In genomic region chr7:18829101-18829486, GRCh38 we compare ENCODE assay signal across 17 cellular contexts.
DNase-seq lines count a peak whose midpoint lies in the region; TF ChIP-seq lines count a peak whose summit lies in the region.
"Had no signal": no experiment of that assay in that cellular context is flagged by ENCODE, and none has a peak within 500 bp of the region (broad histone marks: within the 10 kb centered on the region; RNA-seq: fewer than 3 reads in every experiment).

No MANE protein-coding gene starts in this region.

- H3K9me3 Mint-ChIP-seq in HFFc6 (no peaks in the 10 kb centered on the region), nephron progenitor cell (no peaks in the 10 kb centered on the region)
- H3K9me3 Mint-ChIP-seq: CD4-positive, alpha-beta memory T cell had no signal

- H3K36me3 Mint-ChIP-seq in HFFc6 (ENCODE audit: low read depth): no peaks in the 10 kb centered on the region
- H3K36me3 Mint-ChIP-seq in nephron progenitor cell (ENCODE audit: low read depth): no peaks in the 10 kb centered on the region
- H3K36me3 Mint-ChIP-seq: CD4-positive, alpha-beta memory T cell had no signal

- intact Hi-C loops in vagina (cut with DNase I): no loop called here

- no peaks in the 10 kb centered on the region for H3K27me3 Mint-ChIP-seq in HFFc6 (ENCODE audit: insufficient read depth)
- no peaks in the 10 kb centered on the region for H3K27me3 Mint-ChIP-seq in nephron progenitor cell (ENCODE audit: low read depth, poor library complexity)
- H3K27me3 Mint-ChIP-seq: B cell; CD4-positive, alpha-beta memory T cell had no signal

- H3K4me1 ChIP-seq in adipocyte (ENCODE audit: control insufficient read depth, insufficient read depth, low read length) (peaks cover 37% of the 10 kb centered on the region), vagina (peaks cover 29% of the 10 kb centered on the region)

- H3K36me3 ChIP-seq in adipocyte (ENCODE audit: control insufficient read depth, insufficient read depth, low read length, severe bottlenecking) (no peaks in the 10 kb centered on the region), vagina (no peaks in the 10 kb centered on the region)

- H3K27me3 ChIP-seq in adipocyte (replicated peaks; ENCODE audit: control insufficient read depth, insufficient read depth, low read length): no peaks in the 10 kb centered on the region
- no peaks in the 10 kb centered on the region for H3K27me3 ChIP-seq in vagina

- TF ChIP-seq POLR2A in vagina (IDR thresholded peaks at IDR 0.05): no peak

- no peak for DNase-seq in HFFc6
- peak; percentile 8 for DNase-seq in adipocyte (ENCODE audit: low read depth)
- no peak for DNase-seq in nephron progenitor cell
- DNase-seq in vagina (ENCODE audit: extremely low spot score in 2 of 2): no peak
- DNase-seq in DMS153 treated with DMSO at 0.1 percent for 48 hours (lab: John Stamatoyannopoulos, UW; ENCODE audit: unreplicated experiment): no peak
- no peak for DNase-seq in GM20000 (ENCODE audit: low spot score)
- DNase-seq in activated gamma-delta T cell (lab: John Stamatoyannopoulos, UW): no peak
- DNase-seq: ACHN; CD4-positive, alpha-beta memory T cell; DMS79 treated with DMSO at 0.1 percent for 48 hours; KBM-7; NCI-H1417 treated with DMSO at 0.1 percent for 48 hours; NCI-H2029; NCI-H2171; NCI-H446; NK-92 treated with Interleukin-12 subunit alpha and Interleukin-12 subunit beta, amount 100 ng/mL, for 24 hours had no signal

- H3K27ac Mint-ChIP-seq in HFFc6 (peak overlapping the region; percentile 30; the same call in 1 of the 2 replicates), nephron progenitor cell (peak overlapping the region; percentile 66)
- H3K27ac Mint-ChIP-seq: B cell; CD4-positive, alpha-beta memory T cell had no signal

- peak overlapping the region; percentile 31; the same call in 1 of the 2 replicates for H3K4me3 Mint-ChIP-seq in HFFc6
- H3K4me3 Mint-ChIP-seq in nephron progenitor cell: no peak overlapping the region
- H3K4me3 Mint-ChIP-seq: B cell had no signal

- H3K4me1 Mint-ChIP-seq in HFFc6 (ENCODE audit: low read depth) (peaks cover 25% of the 10 kb centered on the region), nephron progenitor cell (peaks cover 34% of the 10 kb centered on the region)
- H3K4me1 Mint-ChIP-seq: B cell; CD4-positive, alpha-beta memory T cell had no signal

- H3K4me3 ChIP-seq in adipocyte (ENCODE audit: low read length) (peak overlapping the region; percentile 53), vagina (no peak overlapping the region)

- no peaks in the 10 kb centered on the region for H3K9me3 ChIP-seq in adipocyte (ENCODE audit: control insufficient read depth, low read length)
- H3K9me3 ChIP-seq in vagina: no peaks in the 10 kb centered on the region

- peak overlapping the region; percentile 16 for H3K27ac ChIP-seq in vagina

- H3K9ac ChIP-seq in adipocyte (ENCODE audit: low read length): peak overlapping the region; percentile 7

- no peak for TF ChIP-seq CTCF in HFFc6 (IDR thresholded peaks at IDR 0.05)
- TF ChIP-seq CTCF in nephron progenitor cell (IDR thresholded peaks at IDR 0.05): no peak
- no peak for TF ChIP-seq CTCF in vagina (IDR thresholded peaks at IDR 0.05)
- no peak for TF ChIP-seq CTCF in GM20000 (IDR thresholded peaks at IDR 0.05; ENCODE audit: extremely low read depth, missing control alignments)
